ENCODE assay signal across 20 cellular contexts in genomic region chr18:11339121-11339520, GRCh38.
"Had no signal": no experiment of that assay in that cellular context is flagged by ENCODE, and none has a peak within 500 bp of the region (broad histone marks: within the 10 kb centered on the region; RNA-seq: fewer than 3 reads in every experiment).

No MANE protein-coding gene starts in this region.

- H3K27me3 Mint-ChIP-seq: activated CD4-positive, alpha-beta T cell treated with anti-CD3 and anti-CD28 coated beads, Interleukin-2, amount 10 ng/mL, durations not matched to agents 7 days and 5 days had no signal

- H3K4me1 Mint-ChIP-seq: activated CD4-positive, alpha-beta memory T cell treated with anti-CD3 and anti-CD28 coated beads, Interleukin-2, amount 10 ng/mL, durations not matched to agents 7 days and 5 days; activated CD4-positive, alpha-beta T cell treated with anti-CD3 and anti-CD28 coated beads, Interleukin-2, amount 10 ng/mL, durations not matched to agents 7 days and 5 days; activated T-helper 17 cell treated with anti-CD3 and anti-CD28 coated beads, Interleukin-2, amount 50 U/mL, for 72 hours had no signal

- ATAC-seq: activated T-helper 17 cell treated with anti-CD3 and anti-CD28 coated beads, Interleukin-2, amount 50 U/mL, for 72 hours had no signal

- H3K27ac Mint-ChIP-seq: activated CD4-positive, alpha-beta memory T cell treated with anti-CD3 and anti-CD28 coated beads, Interleukin-2, amount 10 ng/mL, durations not matched to agents 7 days and 5 days; activated CD4-positive, alpha-beta T cell treated with anti-CD3 and anti-CD28 coated beads, Interleukin-2, amount 10 ng/mL, durations not matched to agents 7 days and 5 days; activated naive CD4-positive, alpha-beta T cell treated with anti-CD3 and anti-CD28 coated beads for 36 hours; activated naive CD8-positive, alpha-beta T cell; activated T-helper 17 cell treated with anti-CD3 and anti-CD28 coated beads, Interleukin-2, amount 50 U/mL, for 72 hours had no signal

- H3K36me3 Mint-ChIP-seq: activated naive CD8-positive, alpha-beta T cell had no signal

- DNase-seq: activated CD4-positive, alpha-beta memory T cell treated with anti-CD3 and anti-CD28 coated beads, Interleukin-2, amount 10 ng/mL, durations not matched to agents 7 days and 5 days; activated CD4-positive, alpha-beta T cell treated with anti-CD3 and anti-CD28 coated beads, Interleukin-2, amount 10 ng/mL, durations not matched to agents 7 days and 5 days; activated CD4-positive, CD25-positive, alpha-beta regulatory T cell; activated gamma-delta T cell; activated naive CD4-positive, alpha-beta T cell treated with anti-CD3 and anti-CD28 coated beads for 36 hours; activated T-cell treated with anti-CD3 and anti-CD28 coated beads for 4 hours; activated T-cell treated with anti-CD3 and anti-CD28 coated beads, Interleukin-2, amount 50 U/mL, for 48 hours; brain microvascular endothelial cell; caudate nucleus; NCI-H1048; NCI-H1930; NCI-H345; NCI-H510A; NCI-H526 treated with DMSO at 0.1 percent for 48 hours; NCI-H82; SK-N-SH; T-helper 1 cell had no signal

- H3K9me3 ChIP-seq: SK-N-SH had no signal

- H3K27me3 ChIP-seq: brain microvascular endothelial cell had no signal

- H3K27ac ChIP-seq: brain microvascular endothelial cell, VCaP had no signal

- H3K9ac ChIP-seq: SK-N-SH had no signal

- H3K36me3 ChIP-seq: brain microvascular endothelial cell had no signal

- H3K4me3 Mint-ChIP-seq: activated CD4-positive, alpha-beta memory T cell treated with anti-CD3 and anti-CD28 coated beads, Interleukin-2, amount 10 ng/mL, durations not matched to agents 7 days and 5 days; activated CD4-positive, alpha-beta T cell treated with anti-CD3 and anti-CD28 coated beads, Interleukin-2, amount 10 ng/mL, durations not matched to agents 7 days and 5 days; activated naive CD4-positive, alpha-beta T cell treated with anti-CD3 and anti-CD28 coated beads for 36 hours; activated naive CD8-positive, alpha-beta T cell; activated T-helper 17 cell treated with anti-CD3 and anti-CD28 coated beads, Interleukin-2, amount 50 U/mL, for 72 hours had no signal
